In the genomic region with DNA sequence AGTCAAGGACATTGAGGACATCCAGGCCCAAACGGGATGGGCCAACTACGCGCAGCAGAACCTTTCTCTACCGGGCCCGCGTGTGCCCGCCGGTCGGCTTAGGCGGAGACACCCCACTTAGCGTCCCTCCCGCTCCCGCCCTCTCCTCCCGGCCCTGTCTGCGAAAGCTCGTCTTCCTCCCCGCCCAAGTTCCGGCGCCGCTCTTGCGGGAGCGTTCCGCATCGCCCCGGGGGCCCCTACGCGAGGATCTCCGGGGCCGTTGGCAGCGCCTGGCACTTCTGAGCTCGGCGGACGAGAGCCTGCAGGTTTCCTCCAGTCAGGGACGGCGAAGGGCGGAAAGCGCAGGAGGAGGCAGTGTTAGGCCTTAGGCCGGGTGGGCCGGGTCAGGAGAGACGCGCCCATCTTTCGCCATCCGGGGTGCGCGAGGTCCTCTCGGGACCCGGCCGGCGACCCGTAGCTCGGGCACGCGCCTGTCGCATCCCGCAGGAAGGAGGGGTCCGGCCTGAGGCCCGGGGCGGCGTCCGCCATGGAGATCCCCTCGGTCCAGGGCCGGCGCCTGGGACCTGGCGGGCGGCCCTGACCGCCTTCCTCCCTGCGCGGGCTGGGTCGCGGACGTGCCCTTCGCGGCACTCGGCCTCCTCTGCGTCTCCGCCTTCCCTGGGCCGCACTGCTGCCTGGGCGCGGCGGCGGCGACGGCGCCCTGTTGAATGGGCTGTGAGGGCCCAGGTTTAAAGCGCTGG, we compare ENCODE assay signal across 1 cellular context.
TF ChIP-seq lines count a peak whose summit lies in the region.

FEM1B (plus strand) TSS at position 141 of the 740 bp plus-strand sequence. CDS start 673 bp downstream, outside the sequence.

TF ChIP-seq in K562, 482 proteins besides CTCF, POLR2A, EP300 and RAD21 (continued from another document and continues in another):
- TF ChIP-seq PKNOX1 (IDR thresholded peaks at IDR 0.05) (peak; percentile 68), ZNF707 (CRISPR knock-in tag; conservative IDR thresholded peaks at IDR 0.05) (no peak), BRF1 (IDR thresholded peaks at IDR 0.05; ENCODE audit: borderline replicate concordance, extremely low read depth, insufficient read length) (no peak), CREBBP (IDR thresholded peaks at IDR 0.05; ENCODE audit: low read depth, low read length) (no peak), PTRF (tag; IDR thresholded peaks at IDR 0.05) (no peak), ZNF165 (CRISPR knock-in tag; IDR thresholded peaks at IDR 0.05; ENCODE audit: borderline replicate concordance) (no peak), ZNF212 (CRISPR knock-in tag; IDR thresholded peaks at IDR 0.05) (no peak), HIVEP1 (CRISPR knock-in tag; IDR thresholded peaks at IDR 0.05) (no peak), MYBL2 (IDR thresholded peaks at IDR 0.05; ENCODE audit: low read depth) (no peak), MYBL2 (CRISPR knock-in tag; IDR thresholded peaks at IDR 0.05; ENCODE audit: borderline replicate concordance) (no peak), ZNF41 (CRISPR knock-in tag; conservative IDR thresholded peaks at IDR 0.05) (no peak), ELF4 (CRISPR knock-in tag; IDR thresholded peaks at IDR 0.05) (peak; percentile 48; the same call in 1 of the 2 replicates), RUNX1 (IDR thresholded peaks at IDR 0.05; ENCODE audit: low read depth) (no peak), SOX6 (IDR thresholded peaks at IDR 0.05) (0 out of 2 replicates have a peak, but pooled peaks have one; percentile 16), ZNF143 (CRISPR knock-in tag; IDR thresholded peaks at IDR 0.05) (no peak), NR0B1 (IDR thresholded peaks at IDR 0.05; ENCODE audit: partially characterized antibody) (no peak), STAT5B (CRISPR knock-in tag; IDR thresholded peaks at IDR 0.05) (no peak), BRD9 (IDR thresholded peaks at IDR 0.05; ENCODE audit: low read depth, partially characterized antibody) (no peak), KAT7 (CRISPR knock-in tag; IDR thresholded peaks at IDR 0.05; ENCODE audit: borderline replicate concordance) (no peak), PHB2 (IDR thresholded peaks at IDR 0.05; ENCODE audit: low read depth) (no peak), RFX5 (IDR thresholded peaks at IDR 0.05; ENCODE audit: low read depth, low read length) (no peak), PHF20 (IDR thresholded peaks at IDR 0.05; ENCODE audit: partially characterized antibody) (peak; percentile 90), ZBTB49 (CRISPR knock-in tag; IDR thresholded peaks at IDR 0.05; ENCODE audit: borderline replicate concordance) (0 out of 2 replicates have a peak, but pooled peaks have one; percentile 63), ZNF121 (CRISPR knock-in tag; conservative IDR thresholded peaks at IDR 0.05) (no peak), ZNF696 (CRISPR knock-in tag; conservative IDR thresholded peaks at IDR 0.05) (no peak), ZC3H4 (CRISPR knock-in tag; IDR thresholded peaks at IDR 0.05; ENCODE audit: borderline replicate concordance) (no peak), DIDO1 (tag; IDR thresholded peaks at IDR 0.05; ENCODE audit: low read depth) (peak; percentile 82), SNAPC5 (CRISPR knock-in tag; IDR thresholded peaks at IDR 0.05) (no peak), NFRKB (IDR thresholded peaks at IDR 0.05; ENCODE audit: low read depth) (peak; percentile 61; the same call in 1 of the 2 replicates), TCF3 (CRISPR knock-in tag; IDR thresholded peaks at IDR 0.05) (peak; percentile 43), MAFG (tag; conservative IDR thresholded peaks at IDR 0.05) (no peak), POLR2AphosphoS2 (IDR thresholded peaks at IDR 0.05; ENCODE audit: low read length) (no peak), POLR2H (tag; IDR thresholded peaks at IDR 0.05; ENCODE audit: low read depth) (peak; percentile 53; the same call in 1 of the 2 replicates), TCF7 (IDR thresholded peaks at IDR 0.05; ENCODE audit: borderline replicate concordance) (no peak), MED1 (CRISPR knock-in tag; IDR thresholded peaks at IDR 0.05; ENCODE audit: borderline replicate concordance) (no peak), TAF1 (IDR thresholded peaks at IDR 0.05; ENCODE audit: control insufficient read depth, extremely low read depth, insufficient read depth, low read length, severe bottlenecking) (peak; percentile 81), DACH1 (IDR thresholded peaks at IDR 0.05; ENCODE audit: partially characterized antibody) (no peak), PYGO2 (tag; IDR thresholded peaks at IDR 0.05) (no peak), ILK (tag; IDR thresholded peaks at IDR 0.05; ENCODE audit: borderline replicate concordance, low read depth) (no peak)
- TF ChIP-seq, protein P1, sequence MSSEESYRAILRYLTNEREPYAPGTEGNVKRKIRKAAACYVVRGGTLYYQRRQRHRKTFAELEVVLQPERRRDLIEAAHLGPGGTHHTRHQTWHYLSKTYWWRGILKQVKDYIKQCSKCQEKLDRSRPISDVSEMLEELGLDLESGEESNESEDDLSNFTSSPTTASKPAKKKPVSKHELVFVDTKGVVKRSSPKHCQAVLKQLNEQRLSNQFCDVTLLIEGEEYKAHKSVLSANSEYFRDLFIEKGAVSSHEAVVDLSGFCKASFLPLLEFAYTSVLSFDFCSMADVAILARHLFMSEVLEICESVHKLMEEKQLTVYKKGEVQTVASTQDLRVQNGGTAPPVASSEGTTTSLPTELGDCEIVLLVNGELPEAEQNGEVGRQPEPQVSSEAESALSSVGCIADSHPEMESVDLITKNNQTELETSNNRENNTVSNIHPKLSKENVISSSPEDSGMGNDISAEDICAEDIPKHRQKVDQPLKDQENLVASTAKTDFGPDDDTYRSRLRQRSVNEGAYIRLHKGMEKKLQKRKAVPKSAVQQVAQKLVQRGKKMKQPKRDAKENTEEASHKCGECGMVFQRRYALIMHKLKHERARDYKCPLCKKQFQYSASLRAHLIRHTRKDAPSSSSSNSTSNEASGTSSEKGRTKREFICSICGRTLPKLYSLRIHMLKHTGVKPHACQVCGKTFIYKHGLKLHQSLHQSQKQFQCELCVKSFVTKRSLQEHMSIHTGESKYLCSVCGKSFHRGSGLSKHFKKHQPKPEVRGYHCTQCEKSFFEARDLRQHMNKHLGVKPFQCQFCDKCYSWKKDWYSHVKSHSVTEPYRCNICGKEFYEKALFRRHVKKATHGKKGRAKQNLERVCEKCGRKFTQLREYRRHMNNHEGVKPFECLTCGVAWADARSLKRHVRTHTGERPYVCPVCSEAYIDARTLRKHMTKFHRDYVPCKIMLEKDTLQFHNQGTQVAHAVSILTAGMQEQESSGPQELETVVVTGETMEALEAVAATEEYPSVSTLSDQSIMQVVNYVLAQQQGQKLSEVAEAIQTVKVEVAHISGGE (CRISPR knock-in tag; IDR thresholded peaks at IDR 0.05), result peak; percentile 96 to 100 (median 98)
- TF ChIP-seq, protein P2, sequence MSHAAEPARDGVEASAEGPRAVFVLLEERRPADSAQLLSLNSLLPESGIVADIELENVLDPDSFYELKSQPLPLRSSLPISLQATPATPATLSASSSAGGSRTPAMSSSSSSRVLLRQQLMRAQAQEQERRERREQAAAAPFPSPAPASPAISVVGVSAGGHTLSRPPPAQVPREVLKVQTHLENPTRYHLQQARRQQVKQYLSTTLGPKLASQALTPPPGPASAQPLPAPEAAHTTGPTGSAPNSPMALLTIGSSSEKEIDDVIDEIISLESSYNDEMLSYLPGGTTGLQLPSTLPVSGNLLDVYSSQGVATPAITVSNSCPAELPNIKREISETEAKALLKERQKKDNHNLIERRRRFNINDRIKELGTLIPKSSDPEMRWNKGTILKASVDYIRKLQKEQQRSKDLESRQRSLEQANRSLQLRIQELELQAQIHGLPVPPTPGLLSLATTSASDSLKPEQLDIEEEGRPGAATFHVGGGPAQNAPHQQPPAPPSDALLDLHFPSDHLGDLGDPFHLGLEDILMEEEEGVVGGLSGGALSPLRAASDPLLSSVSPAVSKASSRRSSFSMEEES (CRISPR knock-in tag; IDR thresholded peaks at IDR 0.05), result no peak
- TF ChIP-seq, protein P3, sequence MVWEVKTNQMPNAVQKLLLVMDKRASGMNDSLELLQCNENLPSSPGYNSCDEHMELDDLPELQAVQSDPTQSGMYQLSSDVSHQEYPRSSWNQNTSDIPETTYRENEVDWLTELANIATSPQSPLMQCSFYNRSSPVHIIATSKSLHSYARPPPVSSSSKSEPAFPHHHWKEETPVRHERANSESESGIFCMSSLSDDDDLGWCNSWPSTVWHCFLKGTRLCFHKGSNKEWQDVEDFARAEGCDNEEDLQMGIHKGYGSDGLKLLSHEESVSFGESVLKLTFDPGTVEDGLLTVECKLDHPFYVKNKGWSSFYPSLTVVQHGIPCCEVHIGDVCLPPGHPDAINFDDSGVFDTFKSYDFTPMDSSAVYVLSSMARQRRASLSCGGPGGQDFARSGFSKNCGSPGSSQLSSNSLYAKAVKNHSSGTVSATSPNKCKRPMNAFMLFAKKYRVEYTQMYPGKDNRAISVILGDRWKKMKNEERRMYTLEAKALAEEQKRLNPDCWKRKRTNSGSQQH (CRISPR knock-in tag; IDR thresholded peaks at IDR 0.05), result 0 out of 2 replicates have a peak, but pooled peaks have one; percentile 34
- TF ChIP-seq, protein P4, sequence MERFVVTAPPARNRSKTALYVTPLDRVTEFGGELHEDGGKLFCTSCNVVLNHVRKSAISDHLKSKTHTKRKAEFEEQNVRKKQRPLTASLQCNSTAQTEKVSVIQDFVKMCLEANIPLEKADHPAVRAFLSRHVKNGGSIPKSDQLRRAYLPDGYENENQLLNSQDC (CRISPR knock-in tag; IDR thresholded peaks at IDR 0.05), result no peak
